ENCODE assay signal across 32 cellular contexts in the genomic region with DNA sequence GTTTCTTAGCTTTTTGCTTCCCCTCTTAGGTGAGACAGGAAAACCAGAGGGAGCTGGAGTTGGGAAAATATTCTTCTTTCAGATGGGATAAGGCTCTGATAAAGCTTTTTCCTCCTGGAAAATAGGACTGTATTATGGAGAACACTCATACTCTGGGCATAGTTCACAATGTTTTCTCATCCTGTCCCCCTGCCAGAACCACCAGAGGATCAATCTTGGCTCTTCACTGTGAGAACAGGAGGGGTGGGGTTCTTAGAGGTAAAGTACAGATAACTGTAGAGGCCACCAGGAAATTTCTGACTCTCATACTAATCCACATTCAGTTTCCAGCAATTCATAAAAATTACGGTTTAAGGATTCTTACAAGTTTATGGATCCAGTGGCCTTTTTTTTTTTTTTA.
"Had no signal": no experiment of that assay in that cellular context is flagged by ENCODE, and none has a peak within 500 bp of the region (broad histone marks: within the 10 kb centered on the region; RNA-seq: fewer than 3 reads in every experiment).

No MANE protein-coding gene starts in this region.

- H3K9me3 ChIP-seq: Peyer's patch had no signal

- DNase-seq: activated B cell treated with CpG ODN at 0.5 μM for 24 hours; activated CD4-positive, alpha-beta memory T cell treated with anti-CD3 and anti-CD28 coated beads, Interleukin-2, amount 10 ng/mL, durations not matched to agents 7 days and 5 days; activated CD4-positive, alpha-beta T cell treated with anti-CD3 and anti-CD28 coated beads for 4 hours; activated CD4-positive, CD25-positive, alpha-beta regulatory T cell treated with anti-CD3 and anti-CD28 coated beads, Interleukin-2, amount 50 U/mL, for 72 hours; activated CD8-positive, alpha-beta memory T cell treated with anti-CD3 and anti-CD28 coated beads for 24 hours; activated CD8-positive, alpha-beta memory T cell treated with anti-CD3 and anti-CD28 coated beads, Interleukin-2, amount 10 ng/mL, durations not matched to agents 7 days and 5 days; activated CD8-positive, alpha-beta memory T cell treated with anti-CD3 and anti-CD28 coated beads, Interleukin-2, amount 50 U/mL, for 48 hours; activated effector memory CD4-positive, alpha-beta T cell treated with Interleukin-2 at 50 U/mL for 16 hours; activated naive CD4-positive, alpha-beta T cell treated with anti-CD3 and anti-CD28 coated beads, Interleukin-2, amount 10 ng/mL, durations not matched to agents 7 days and 5 days; activated naive CD8-positive, alpha-beta T cell treated with anti-CD3 and anti-CD28 coated beads, Interleukin-2, amount 50 U/mL, for 24 hours; activated T-cell treated with anti-CD3 and anti-CD28 coated beads, Interleukin-2, amount 50 U/mL, for 48 hours; anterior cingulate cortex; caudate nucleus; Karpas-422; KBM-7; NCI-H1105; NCI-H1417 treated with DMSO at 0.1 percent for 48 hours; NCI-H187 treated with DMSO at 0.1 percent for 48 hours; NCI-H2081; NCI-H226; NCI-H446 treated with DMSO at 0.1 percent for 48 hours; NCI-H524; NCI-H69; NCI-H82; PC-3; Peyer's patch; RPMI8226; SHP77 treated with DMSO at 0.1 percent for 48 hours; T-cell; T-helper 17 cell had no signal

- H3K4me3 ChIP-seq: Peyer's patch had no signal

- H3K27me3 ChIP-seq: Peyer's patch had no signal

- H3K4me1 ChIP-seq: Peyer's patch had no signal

- H3K36me3 ChIP-seq: Peyer's patch had no signal

- H3K27ac ChIP-seq: Peyer's patch, VCaP had no signal

- ATAC-seq: activated CD8-positive, alpha-beta memory T cell treated with anti-CD3 and anti-CD28 coated beads, Interleukin-2, amount 10 ng/mL, durations not matched to agents 7 days and 5 days; activated naive CD8-positive, alpha-beta T cell treated with anti-CD3 and anti-CD28 coated beads, Interleukin-2, amount 50 U/mL, for 24 hours; PC-3; SK-N-SH treated with all-trans-retinoic acid at 6 μM for 48 hours; T-cell; T-helper 17 cell had no signal
